Comparison of ENCODE assay signal across 21 cellular contexts in genomic region chr19:49832556-49832955, GRCh38. TPM values are rescaled to one million over a fixed set of nuclear protein-coding genes. Genes with fewer than 3 reads are reported as not detected.
A peak's percentile ranks its signal among the peaks of the same experiment; 100 is the strongest.
DNase-seq lines count a peak whose midpoint lies in the region; ATAC-seq and TF ChIP-seq lines count a peak whose summit lies in the region.
"Had no signal": no experiment of that assay in that cellular context is flagged by ENCODE, and none has a peak within 500 bp of the region (broad histone marks: within the 10 kb centered on the region; RNA-seq: fewer than 3 reads in every experiment).

No MANE protein-coding gene starts in this region.

- CTCF ChIA-PET in activated CD4-positive, alpha-beta memory T cell treated with anti-CD3 and anti-CD28 coated beads, Interleukin-2, amount 10 ng/mL, durations not matched to agents 7 days and 5 days (lab: Charles Lee), result no interaction called here
- CTCF ChIA-PET in activated CD4-positive, alpha-beta memory T cell treated with anti-CD3 and anti-CD28 coated beads for 36 hours (lab: Charles Lee), result no interaction called here

- POLR2A ChIA-PET in activated CD4-positive, alpha-beta memory T cell treated with anti-CD3 and anti-CD28 coated beads, Interleukin-2, amount 10 ng/mL, durations not matched to agents 7 days and 5 days (lab: Charles Lee), result interaction anchor here (1.4 kb wide), 1 partner anchor 66 kb away, joined by 3 read pairs; the partner anchor contains the start of gene AP2A1
- POLR2A ChIA-PET in activated CD4-positive, alpha-beta memory T cell treated with anti-CD3 and anti-CD28 coated beads for 36 hours (lab: Charles Lee), result interaction anchor here (0.6 kb wide), 1 partner anchor 26 kb away, joined by 3 read pairs; no protein-coding TSS in a partner anchor

- DNase-seq in activated CD4-positive, alpha-beta memory T cell treated with anti-CD3 and anti-CD28 coated beads, Interleukin-2, amount 10 ng/mL, durations not matched to agents 7 days and 5 days, result no peak
- DNase-seq in activated CD4-positive, alpha-beta memory T cell treated with anti-CD3 and anti-CD28 coated beads for 36 hours, result no peak
- DNase-seq in Kasumi-1 (lab: John Stamatoyannopoulos, UW), result peak; percentile 79 to 80
- no peak for DNase-seq in activated T-helper 2 cell treated with anti-CD3 and anti-CD28 coated beads, Interferon-gamma antibody, Interleukin-2, Interleukin-4, amounts not matched to agents 10 μg/mL and 5 μg/mL and 100 μg/mL, durations not matched to agents 14 hours and 24 hours and 36 hours (ENCODE audit: low spot score)
- no peak for DNase-seq in psoas muscle
- DNase-seq in Right ventricle myocardium superior, result no peak
- no peak for DNase-seq in foreskin melanocyte
- DNase-seq: 8988T; amygdala; BE2C; central memory CD4-positive, alpha-beta T cell; GDM1; islet precursor cell; lower lobe of right lung; NCI-H1930; SJCRH30; spleen; T-helper 2 cell had no signal

- H3K36me3 ChIP-seq in psoas muscle (ENCODE audit: insufficient read depth in 1 of 2, low read depth in 1 of 2), result peaks cover 3 to 87% of the 10 kb centered on the region in 2 donors

- intact Hi-C loops in activated CD4-positive, alpha-beta memory T cell treated with anti-CD3 and anti-CD28 coated beads for 36 hours (cut with micrococcal nuclease), result no loop called here
- intact Hi-C loops in activated T-helper 2 cell treated with anti-CD3 and anti-CD28 coated beads, Interferon-gamma antibody, Interleukin-2, Interleukin-4, amounts not matched to agents 10 μg/mL and 5 μg/mL and 100 μg/mL, durations not matched to agents 14 hours and 24 hours and 36 hours (cut with micrococcal nuclease), result no loop called here
- intact Hi-C loops in psoas muscle (cut with DNase I), result loop anchor here in 1 of 2 donors (2.0 kb wide), 1 partner anchor 14 kb away; the partner anchor contains the start of gene MED25
- intact Hi-C loops in Right ventricle myocardium superior (cut with DNase I), result no loop called here

- no peak for TF ChIP-seq CTCF in psoas muscle (IDR thresholded peaks at IDR 0.05)

- no peaks in the 10 kb centered on the region for H3K27me3 Mint-ChIP-seq in activated CD4-positive, alpha-beta memory T cell treated with anti-CD3 and anti-CD28 coated beads, Interleukin-2, amount 10 ng/mL, durations not matched to agents 7 days and 5 days
- H3K27me3 Mint-ChIP-seq in activated CD4-positive, alpha-beta memory T cell treated with anti-CD3 and anti-CD28 coated beads for 36 hours, result no peaks in the 10 kb centered on the region
- H3K27me3 Mint-ChIP-seq in activated T-helper 2 cell treated with anti-CD3 and anti-CD28 coated beads, Interferon-gamma antibody, Interleukin-2, Interleukin-4, amounts not matched to agents 10 μg/mL and 5 μg/mL and 100 μg/mL, durations not matched to agents 14 hours and 24 hours and 36 hours (ENCODE audit: low read depth), result no peaks in the 10 kb centered on the region

- peak overlapping the region; percentile 89 for H3K27ac ChIP-seq in psoas muscle
- H3K27ac ChIP-seq: lower lobe of right lung, SJCRH30, thoracic aorta had no signal

- no peaks in the 10 kb centered on the region for H3K27me3 ChIP-seq in psoas muscle (ENCODE audit: insufficient read depth in 3 of 3, low read length in 2 of 3)
- H3K27me3 ChIP-seq: BE2C, SJCRH30, spleen had no signal

- H3K4me1 ChIP-seq in psoas muscle, result peaks cover 31% of the 10 kb centered on the region
- H3K4me1 ChIP-seq: BE2C, lower lobe of right lung had no signal

- H3K9me3 ChIP-seq in psoas muscle, result no peaks in the 10 kb centered on the region
- H3K9me3 ChIP-seq: BE2C, lower lobe of right lung, SJCRH30, spleen, thoracic aorta had no signal

- H3K4me3 ChIP-seq in psoas muscle, result no peak overlapping the region
- H3K4me3 ChIP-seq: GM12878, lower lobe of right lung, SJCRH30, spleen, thoracic aorta had no signal

- peaks cover 37% of the 10 kb centered on the region for H3K36me3 Mint-ChIP-seq in activated CD4-positive, alpha-beta memory T cell treated with anti-CD3 and anti-CD28 coated beads, Interleukin-2, amount 10 ng/mL, durations not matched to agents 7 days and 5 days (ENCODE audit: low read depth)
- H3K36me3 Mint-ChIP-seq in activated CD4-positive, alpha-beta memory T cell treated with anti-CD3 and anti-CD28 coated beads for 36 hours, result peaks cover 19% of the 10 kb centered on the region
- H3K36me3 Mint-ChIP-seq in activated T-helper 2 cell treated with anti-CD3 and anti-CD28 coated beads, Interferon-gamma antibody, Interleukin-2, Interleukin-4, amounts not matched to agents 10 μg/mL and 5 μg/mL and 100 μg/mL, durations not matched to agents 14 hours and 24 hours and 36 hours (ENCODE audit: low read depth), result peaks cover 32% of the 10 kb centered on the region

- 38 to 54% (median 43%) methylated on average over 9 of the region's 9 CpGs for WGBS in psoas muscle, 3 donors

- H3K4me1 Mint-ChIP-seq in activated CD4-positive, alpha-beta memory T cell treated with anti-CD3 and anti-CD28 coated beads, Interleukin-2, amount 10 ng/mL, durations not matched to agents 7 days and 5 days, result peaks cover 13% of the 10 kb centered on the region
- no peaks in the 10 kb centered on the region for H3K4me1 Mint-ChIP-seq in activated CD4-positive, alpha-beta memory T cell treated with anti-CD3 and anti-CD28 coated beads for 36 hours (ENCODE audit: low read depth)
- H3K4me1 Mint-ChIP-seq in activated T-helper 2 cell treated with anti-CD3 and anti-CD28 coated beads, Interferon-gamma antibody, Interleukin-2, Interleukin-4, amounts not matched to agents 10 μg/mL and 5 μg/mL and 100 μg/mL, durations not matched to agents 14 hours and 24 hours and 36 hours (ENCODE audit: low read depth), result peaks cover 3% of the 10 kb centered on the region

- H3K27ac Mint-ChIP-seq in activated CD4-positive, alpha-beta memory T cell treated with anti-CD3 and anti-CD28 coated beads, Interleukin-2, amount 10 ng/mL, durations not matched to agents 7 days and 5 days, result peak overlapping the region; percentile 47
- no peak overlapping the region for H3K27ac Mint-ChIP-seq in activated CD4-positive, alpha-beta memory T cell treated with anti-CD3 and anti-CD28 coated beads for 36 hours
- H3K27ac Mint-ChIP-seq in activated T-helper 2 cell treated with anti-CD3 and anti-CD28 coated beads, Interferon-gamma antibody, Interleukin-2, Interleukin-4, amounts not matched to agents 10 μg/mL and 5 μg/mL and 100 μg/mL, durations not matched to agents 14 hours and 24 hours and 36 hours, result peak overlapping the region; percentile 49

- peak in 1 of 4 donors; percentile 16 for ATAC-seq in psoas muscle
- ATAC-seq in HG03025 (IDR thresholded peaks at IDR 0.05; ENCODE audit: low FRiP score, unreplicated experiment), result no peak
- no peak for ATAC-seq in Right ventricle myocardium superior (ENCODE audit: poor library complexity)
- ATAC-seq: GM12878, lower lobe of right lung had no signal

- no peaks in the 10 kb centered on the region for H3K9me3 Mint-ChIP-seq in activated CD4-positive, alpha-beta memory T cell treated with anti-CD3 and anti-CD28 coated beads, Interleukin-2, amount 10 ng/mL, durations not matched to agents 7 days and 5 days
- no peaks in the 10 kb centered on the region for H3K9me3 Mint-ChIP-seq in activated CD4-positive, alpha-beta memory T cell treated with anti-CD3 and anti-CD28 coated beads for 36 hours
- H3K9me3 Mint-ChIP-seq in activated T-helper 2 cell treated with anti-CD3 and anti-CD28 coated beads, Interferon-gamma antibody, Interleukin-2, Interleukin-4, amounts not matched to agents 10 μg/mL and 5 μg/mL and 100 μg/mL, durations not matched to agents 14 hours and 24 hours and 36 hours, result no peaks in the 10 kb centered on the region

- no peak overlapping the region for H3K4me3 Mint-ChIP-seq in activated CD4-positive, alpha-beta memory T cell treated with anti-CD3 and anti-CD28 coated beads, Interleukin-2, amount 10 ng/mL, durations not matched to agents 7 days and 5 days
- H3K4me3 Mint-ChIP-seq in activated CD4-positive, alpha-beta memory T cell treated with anti-CD3 and anti-CD28 coated beads for 36 hours, result no peak overlapping the region
- no peak overlapping the region for H3K4me3 Mint-ChIP-seq in activated T-helper 2 cell treated with anti-CD3 and anti-CD28 coated beads, Interferon-gamma antibody, Interleukin-2, Interleukin-4, amounts not matched to agents 10 μg/mL and 5 μg/mL and 100 μg/mL, durations not matched to agents 14 hours and 24 hours and 36 hours (ENCODE audit: low read depth)

RNA-seq across cellular contexts. Expression of gene MED25, which starts 14.5 kb away (rescaled TPM):
- total RNA-seq in activated CD4-positive, alpha-beta memory T cell treated with anti-CD3 and anti-CD28 coated beads, Interleukin-2, amount 10 ng/mL, durations not matched to agents 7 days and 5 days, result 10 to 100 TPM; 65.3 to 67.9 TPM
- 10 to 100 TPM; 45.6 to 50.2 TPM for total RNA-seq in activated CD4-positive, alpha-beta memory T cell treated with anti-CD3 and anti-CD28 coated beads for 36 hours
- total RNA-seq in activated T-helper 2 cell treated with anti-CD3 and anti-CD28 coated beads, Interferon-gamma antibody, Interleukin-2, Interleukin-4, amounts not matched to agents 10 μg/mL and 5 μg/mL and 100 μg/mL, durations not matched to agents 14 hours and 24 hours and 36 hours, result 44.0 and 49.6 TPM in 2 replicates
- total RNA-seq in psoas muscle (10 to 100 TPM; 43.0 to 97.8 (median 69.7) TPM), Right ventricle myocardium superior (83.4 TPM)
- polyA plus RNA-seq in psoas muscle, result 100 to 1,000 TPM in 1 of 3 donors, 10 to 100 TPM in 2; 24.5 to 125 (median 92.5) TPM

RNA-seq across cellular contexts. Expression of gene PTOV1, which starts 18.4 kb away (rescaled TPM):
- total RNA-seq in activated CD4-positive, alpha-beta memory T cell treated with anti-CD3 and anti-CD28 coated beads, Interleukin-2, amount 10 ng/mL, durations not matched to agents 7 days and 5 days, result 10 to 100 TPM; 69.3 to 71.7 TPM
- 100 to 1,000 TPM; 105 to 108 TPM for total RNA-seq in activated CD4-positive, alpha-beta memory T cell treated with anti-CD3 and anti-CD28 coated beads for 36 hours
- 127 and 134 TPM in 2 replicates for total RNA-seq in activated T-helper 2 cell treated with anti-CD3 and anti-CD28 coated beads, Interferon-gamma antibody, Interleukin-2, Interleukin-4, amounts not matched to agents 10 μg/mL and 5 μg/mL and 100 μg/mL, durations not matched to agents 14 hours and 24 hours and 36 hours
- total RNA-seq in psoas muscle (100 to 1,000 TPM in 3 of 4 donors, 10 to 100 TPM in 1; 93.2 to 189 (median 151) TPM), Right ventricle myocardium superior (120 TPM)
- polyA plus RNA-seq in psoas muscle, result 100 to 1,000 TPM in 2 of 3 donors, 10 to 100 TPM in 1; 72.1 to 122 (median 106) TPM

RNA-seq across cellular contexts. Expression of gene FUZ, which starts 19.5 kb away (rescaled TPM):
- total RNA-seq in activated CD4-positive, alpha-beta memory T cell treated with anti-CD3 and anti-CD28 coated beads, Interleukin-2, amount 10 ng/mL, durations not matched to agents 7 days and 5 days, result 10 to 100 TPM; 13.7 to 13.9 TPM
- 10 to 100 TPM; 15.2 to 16.2 TPM for total RNA-seq in activated CD4-positive, alpha-beta memory T cell treated with anti-CD3 and anti-CD28 coated beads for 36 hours
- total RNA-seq in activated T-helper 2 cell treated with anti-CD3 and anti-CD28 coated beads, Interferon-gamma antibody, Interleukin-2, Interleukin-4, amounts not matched to agents 10 μg/mL and 5 μg/mL and 100 μg/mL, durations not matched to agents 14 hours and 24 hours and 36 hours, result 13.0 and 13.6 TPM in 2 replicates
- 10 to 100 TPM; 20.9 to 33.7 (median 25.2) TPM for total RNA-seq in psoas muscle
- polyA plus RNA-seq in psoas muscle, result 10 to 100 TPM; 15.9 to 38.8 (median 28.6) TPM
- 19.8 TPM for total RNA-seq in Right ventricle myocardium superior

RNA-seq across cellular contexts. Expression of gene PNKP, which starts 34.8 kb away (rescaled TPM):
- total RNA-seq in activated CD4-positive, alpha-beta memory T cell treated with anti-CD3 and anti-CD28 coated beads, Interleukin-2, amount 10 ng/mL, durations not matched to agents 7 days and 5 days, result 100 to 1,000 TPM; 121 to 129 TPM
- 10 to 100 TPM; 88.7 to 98.6 TPM for total RNA-seq in activated CD4-positive, alpha-beta memory T cell treated with anti-CD3 and anti-CD28 coated beads for 36 hours
- total RNA-seq in activated T-helper 2 cell treated with anti-CD3 and anti-CD28 coated beads, Interferon-gamma antibody, Interleukin-2, Interleukin-4, amounts not matched to agents 10 μg/mL and 5 μg/mL and 100 μg/mL, durations not matched to agents 14 hours and 24 hours and 36 hours, result 111 and 117 TPM in 2 replicates
- 10 to 100 TPM; 20.6 to 28.2 (median 23.9) TPM for total RNA-seq in psoas muscle
- polyA plus RNA-seq in psoas muscle, result 10 to 100 TPM; 16.7 to 31.9 (median 18.2) TPM
- total RNA-seq in Right ventricle myocardium superior, result 36.3 TPM

RNA-seq across cellular contexts. Expression of gene AKT1S1, which starts 44.6 kb away (rescaled TPM):
- total RNA-seq in activated CD4-positive, alpha-beta memory T cell treated with anti-CD3 and anti-CD28 coated beads, Interleukin-2, amount 10 ng/mL, durations not matched to agents 7 days and 5 days, result 10 to 100 TPM; 20.2 to 23.0 TPM
- total RNA-seq in activated CD4-positive, alpha-beta memory T cell treated with anti-CD3 and anti-CD28 coated beads for 36 hours, result 10 to 100 TPM; 19.6 TPM
- 26.6 and 29.7 TPM in 2 replicates for total RNA-seq in activated T-helper 2 cell treated with anti-CD3 and anti-CD28 coated beads, Interferon-gamma antibody, Interleukin-2, Interleukin-4, amounts not matched to agents 10 μg/mL and 5 μg/mL and 100 μg/mL, durations not matched to agents 14 hours and 24 hours and 36 hours
- 10 to 100 TPM; 56.0 to 82.8 (median 57.2) TPM for total RNA-seq in psoas muscle
- 100 to 1,000 TPM in 1 of 3 donors, 10 to 100 TPM in 2; 48.0 to 103 (median 76.0) TPM for polyA plus RNA-seq in psoas muscle
- total RNA-seq in Right ventricle myocardium superior, result 35.0 TPM

Comparison
In these comparisons a context has a peak if more than half of its experiments do, and no peak if none do; other contexts are left out.
1. DNase-seq: peak in Kasumi-1 (2 of 2); none in activated CD4-positive, alpha-beta memory T cell treated with anti-CD3 and anti-CD28 coated beads, Interleukin-2, amount 10 ng/mL, durations not matched to agents 7 days and 5 days (single experiment), activated CD4-positive, alpha-beta memory T cell treated with anti-CD3 and anti-CD28 coated beads for 36 hours (single experiment), activated T-helper 2 cell treated with anti-CD3 and anti-CD28 coated beads, Interferon-gamma antibody, Interleukin-2, Interleukin-4, amounts not matched to agents 10 μg/mL and 5 μg/mL and 100 μg/mL, durations not matched to agents 14 hours and 24 hours and 36 hours (single experiment), psoas muscle (0 of 2), Right ventricle myocardium superior (single experiment) and foreskin melanocyte (single experiment).